ENCODE assay signal across 26 cellular contexts in the genomic region with DNA sequence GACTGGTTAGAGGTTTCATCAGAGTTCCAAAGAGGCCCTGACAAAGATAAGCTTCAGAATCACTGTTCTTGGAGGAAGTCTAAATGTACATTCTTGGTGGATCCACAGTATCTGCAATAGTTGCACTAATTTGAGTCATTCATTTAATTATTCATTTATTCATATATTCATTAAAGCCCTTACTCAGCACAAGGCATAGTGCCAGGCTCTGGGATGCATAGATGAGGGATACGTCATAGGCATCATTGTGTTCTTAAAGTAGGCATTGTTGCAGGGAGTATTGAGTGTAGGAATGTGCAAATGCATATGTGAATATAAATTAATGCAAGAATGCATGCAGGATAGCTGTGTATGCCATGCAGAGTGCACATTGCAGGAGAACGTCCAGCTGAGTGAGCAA.
"Had no signal": no experiment of that assay in that cellular context is flagged by ENCODE, and none has a peak within 500 bp of the region (broad histone marks: within the 10 kb centered on the region; RNA-seq: fewer than 3 reads in every experiment).

No MANE protein-coding gene starts in this region.

- H3K27ac ChIP-seq: brain microvascular endothelial cell, left lung, lower lobe of right lung, sigmoid colon, uterus, VCaP had no signal

- H3K36me3 Mint-ChIP-seq: activated naive CD8-positive, alpha-beta T cell; stimulated activated memory B cell treated with anti-CD40 and anti-IgM and Interleukin-4, amounts not matched to agents 10 μg/mL and 1 μg/mL and 100 μg/mL, for 72 hours; type B pancreatic cell had no signal

- H3K4me3 ChIP-seq: left lung, lower lobe of right lung, sigmoid colon, uterus had no signal

- DNase-seq: activated CD4-positive, alpha-beta T cell treated with anti-CD3 and anti-CD28 coated beads for 4 hours; activated CD4-positive, alpha-beta T cell treated with anti-CD3 and anti-CD28 coated beads, Interleukin-2, amount 50 U/mL, for 4 hours; activated effector memory CD4-positive, alpha-beta T cell treated with Interleukin-2 at 50 U/mL for 16 hours; activated naive CD4-positive, alpha-beta T cell treated with Interleukin-2 at 50 U/mL for 16 hours; anterior cingulate cortex; brain microvascular endothelial cell; caudate nucleus; cortex of kidney; effector memory CD8-positive, alpha-beta T cell; foreskin melanocyte; left lung; lower lobe of right lung; mesendoderm; sigmoid colon; small intestine; stimulated activated CD4-positive, alpha-beta T cell treated with anti-CD3 and anti-CD28 coated beads, Interleukin-1b, Interleukin-23, amount 100 ng/mL, for 48 hours; stimulated activated CD4-positive, alpha-beta T cell treated with anti-CD3 and anti-CD28 coated beads, Interleukin-4, amount 100 ng/mL, for 4 hours; stimulated activated CD8-positive, alpha-beta memory T cell treated with anti-CD3 and anti-CD28 coated beads, Interleukin-4, amount 100 ng/mL, for 48 hours; stimulated activated naive CD8-positive, alpha-beta T cell treated with anti-CD3 and anti-CD28 coated beads, Interleukin-15, amount 100 ng/mL, for 72 hours; substantia nigra; uterus had no signal

- H3K4me1 ChIP-seq: left lung, lower lobe of right lung, sigmoid colon, uterus had no signal

- H3K27me3 ChIP-seq: brain microvascular endothelial cell, left lung, sigmoid colon, uterus had no signal

- H3K36me3 ChIP-seq: brain microvascular endothelial cell, left lung, lower lobe of right lung, sigmoid colon, uterus had no signal

- FAIRE-seq: small intestine had no signal

- H3K27ac Mint-ChIP-seq: activated naive CD8-positive, alpha-beta T cell; effector memory CD8-positive, alpha-beta T cell; nephron; stimulated activated memory B cell treated with anti-CD40 and anti-IgM and Interleukin-4, amounts not matched to agents 10 μg/mL and 1 μg/mL and 100 μg/mL, for 72 hours; stimulated activated naive CD8-positive, alpha-beta T cell treated with anti-CD3 and anti-CD28 coated beads, Interleukin-15, amount 100 ng/mL, for 72 hours; type B pancreatic cell had no signal

- H3K9me3 ChIP-seq: left lung, lower lobe of right lung, sigmoid colon, uterus had no signal

- ATAC-seq: effector memory CD8-positive, alpha-beta T cell; left lung; lower lobe of right lung; stimulated activated memory B cell treated with anti-CD40 and anti-IgM and Interleukin-4, amounts not matched to agents 10 μg/mL and 1 μg/mL and 100 μg/mL, for 72 hours; stimulated activated naive CD8-positive, alpha-beta T cell treated with anti-CD3 and anti-CD28 coated beads, Interleukin-15, amount 100 ng/mL, for 72 hours had no signal

- H3K4me1 Mint-ChIP-seq: nephron; stimulated activated memory B cell treated with anti-CD40 and anti-IgM and Interleukin-4, amounts not matched to agents 10 μg/mL and 1 μg/mL and 100 μg/mL, for 72 hours; stimulated activated naive CD8-positive, alpha-beta T cell treated with anti-CD3 and anti-CD28 coated beads, Interleukin-15, amount 100 ng/mL, for 72 hours had no signal

- H3K4me3 Mint-ChIP-seq: activated naive CD8-positive, alpha-beta T cell; effector memory CD8-positive, alpha-beta T cell; nephron; stimulated activated memory B cell treated with anti-CD40 and anti-IgM and Interleukin-4, amounts not matched to agents 10 μg/mL and 1 μg/mL and 100 μg/mL, for 72 hours; stimulated activated naive CD8-positive, alpha-beta T cell treated with anti-CD3 and anti-CD28 coated beads, Interleukin-15, amount 100 ng/mL, for 72 hours; type B pancreatic cell had no signal

- H3K9me3 Mint-ChIP-seq: nephron; stimulated activated naive CD8-positive, alpha-beta T cell treated with anti-CD3 and anti-CD28 coated beads, Interleukin-15, amount 100 ng/mL, for 72 hours; type B pancreatic cell had no signal
